1 cellular context compared by ENCODE assay signal in genomic region chr5:1183424-1184162, GRCh38.
TF ChIP-seq lines count a peak whose summit lies in the region.

No MANE protein-coding gene starts in this region.

TF ChIP-seq in H1, 55 proteins besides CTCF, POLR2A, EP300 and RAD21:
- TF ChIP-seq ATF2 (IDR thresholded peaks at IDR 0.05; ENCODE audit: low read length), result no peak
- TF ChIP-seq TBP (IDR thresholded peaks at IDR 0.05; ENCODE audit: low read depth, low read length), result no peak
- no peak for TF ChIP-seq POLR2AphosphoS5 (IDR thresholded peaks at IDR 0.05; ENCODE audit: low read depth, low read length)
- no peak for TF ChIP-seq NANOG (IDR thresholded peaks at IDR 0.05; ENCODE audit: insufficient read depth, low read depth, low read length, poor library complexity, severe bottlenecking)
- TF ChIP-seq EZH2 (IDR thresholded peaks at IDR 0.05; ENCODE audit: low read depth, low read length, severe bottlenecking), result no peak
- TF ChIP-seq RBBP5 (IDR thresholded peaks at IDR 0.05; ENCODE audit: borderline replicate concordance, low read depth, low read length), result no peak
TF ChIP-seq in H1: peak in this region for 0.
